ENCODE assay signal across 8 cellular contexts in the genomic region with DNA sequence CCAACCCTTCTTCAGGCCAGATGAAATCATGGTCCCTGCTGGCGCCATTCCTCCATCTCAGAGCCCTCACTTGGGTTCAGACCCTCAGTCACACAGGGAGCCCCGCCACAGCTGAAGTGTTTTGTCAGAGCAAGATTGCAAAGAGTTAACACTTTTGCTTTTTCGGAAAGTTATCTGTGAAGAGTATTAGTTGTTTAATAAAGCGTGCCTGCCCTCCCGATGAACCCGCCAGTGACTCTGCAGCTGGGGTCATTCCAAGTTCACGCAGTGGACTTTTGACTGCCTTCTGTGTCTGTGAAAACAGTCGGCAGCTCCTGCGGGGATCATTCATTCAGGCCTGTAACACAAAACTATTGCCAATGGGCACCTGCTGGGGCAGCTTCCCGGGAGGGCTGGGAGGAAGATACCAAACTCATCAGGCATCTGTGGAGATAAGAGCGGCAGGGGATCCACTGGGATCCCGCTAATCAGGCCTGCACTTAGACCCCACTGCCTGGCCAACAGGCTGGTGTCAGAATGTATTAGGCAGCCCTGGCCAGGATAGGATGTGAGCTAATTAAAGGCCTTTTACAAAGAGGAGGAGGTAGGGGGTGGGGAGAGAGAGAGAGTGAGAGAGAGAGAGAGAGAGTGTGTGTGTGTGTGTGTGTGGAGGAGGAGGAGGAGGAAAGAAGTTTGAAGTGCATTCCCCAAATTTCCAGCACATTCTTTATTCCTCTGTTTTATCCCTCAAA.
DNase-seq lines count a peak whose midpoint lies in the region; ATAC-seq, FAIRE-seq and TF ChIP-seq lines count a peak whose summit lies in the region.

No MANE protein-coding gene starts in this region.

- POLR2A ChIA-PET in IMR-90 (lab: Charles Lee; ENCODE audit: unreplicated experiment): no interaction called here

- no peaks in the 10 kb centered on the region for H3K27me3 Mint-ChIP-seq in activated T-helper 2 cell treated with anti-CD3 and anti-CD28 coated beads, Interferon-gamma antibody, Interleukin-2, Interleukin-4, amounts not matched to agents 10 μg/mL and 5 μg/mL and 100 μg/mL, durations not matched to agents 14 hours and 24 hours and 36 hours (ENCODE audit: low read depth)

- 0 out of 2 replicates have a peak overlapping the region, but pooled peaks have one; percentile 0 for H2AK5ac ChIP-seq in IMR-90 (ENCODE audit: low read depth, low read length)

- H3K79me1 ChIP-seq in IMR-90 (ENCODE audit: low read depth in 1 of 2, low read length in 2 of 2): peaks cover 9 to 16% of the 10 kb centered on the region in 2 experiments; a peak in 3 of 4 replicates

- no peak overlapping the region for H3K4me2 ChIP-seq in IMR-90 (ENCODE audit: low read depth, low read length)

- peaks cover 9% of the 10 kb centered on the region; the same call in 1 of the 2 replicates for H3K9me1 ChIP-seq in IMR-90 (ENCODE audit: insufficient read depth, low read length)

- peaks cover 13% of the 10 kb centered on the region for H3K9me3 Mint-ChIP-seq in activated T-helper 2 cell treated with anti-CD3 and anti-CD28 coated beads, Interferon-gamma antibody, Interleukin-2, Interleukin-4, amounts not matched to agents 10 μg/mL and 5 μg/mL and 100 μg/mL, durations not matched to agents 14 hours and 24 hours and 36 hours

- H2BK20ac ChIP-seq in IMR-90 (ENCODE audit: low read depth, low read length): no peak overlapping the region

- peak overlapping the region; percentile 56 for H3K27ac Mint-ChIP-seq in activated T-helper 2 cell treated with anti-CD3 and anti-CD28 coated beads, Interferon-gamma antibody, Interleukin-2, Interleukin-4, amounts not matched to agents 10 μg/mL and 5 μg/mL and 100 μg/mL, durations not matched to agents 14 hours and 24 hours and 36 hours

- no peak overlapping the region for H3K56ac ChIP-seq in IMR-90 (ENCODE audit: extremely low read depth, insufficient read depth, low read length)

- dilution Hi-C loops in IMR-90 (cut with HindIII; ENCODE audit: low sequenced_read_pairs, unreplicated experiment): no loop called here

- H4K8ac ChIP-seq in IMR-90 (ENCODE audit: low read depth in 2 of 2, low read length in 2 of 2): no peak overlapping the region

- no peak overlapping the region for H2AFZ ChIP-seq in IMR-90 (replicated peaks; ENCODE audit: low read length, poor library complexity)

- H3K27ac ChIP-seq in IMR-90 (ENCODE audit: insufficient read depth, low read length) (peak overlapping the region; percentile 27; the same call in 1 of the 2 replicates), spleen (peak overlapping the region in 7 of 8 donors; percentile 39 to 84 (median 71))

- H3K36me3 ChIP-seq in IMR-90 (ENCODE audit: control insufficient read depth, insufficient read depth, low read length): no peaks in the 10 kb centered on the region
- peaks cover 0 to 69% (median 0%) of the 10 kb centered on the region in 6 donors for H3K36me3 ChIP-seq in spleen

- no peak overlapping the region for H2AK9ac ChIP-seq in IMR-90 (replicated peaks; ENCODE audit: low read depth, low read length, poor library complexity)

- H3K4me1 ChIP-seq in IMR-90 (ENCODE audit: control insufficient read depth, insufficient read depth, low read length) (peaks cover 25% of the 10 kb centered on the region), spleen (peaks cover 35 to 62% (median 42%) of the 10 kb centered on the region in 6 donors)

- peaks cover 33% of the 10 kb centered on the region for H3K36me3 Mint-ChIP-seq in activated T-helper 2 cell treated with anti-CD3 and anti-CD28 coated beads, Interferon-gamma antibody, Interleukin-2, Interleukin-4, amounts not matched to agents 10 μg/mL and 5 μg/mL and 100 μg/mL, durations not matched to agents 14 hours and 24 hours and 36 hours (ENCODE audit: low read depth)

- H3K9me3 ChIP-seq in IMR-90 (ENCODE audit: control insufficient read depth, insufficient read depth, low read length) (no peaks in the 10 kb centered on the region), spleen (no peaks in the 10 kb centered on the region)

- no TSS peak for BruUV-seq in IMR-90 (replicated peaks; lab: Mats Ljungman, UMichigan)

- TF ChIP-seq RAD21 in IMR-90 (IDR thresholded peaks at IDR 0.05; ENCODE audit: low read length): no peak

- no peak overlapping the region for H3K18ac ChIP-seq in IMR-90 (ENCODE audit: low read depth, low read length)

- H3K14ac ChIP-seq in IMR-90 (replicated peaks; ENCODE audit: low read depth, low read length): no peak overlapping the region

- H3K27me3 ChIP-seq in IMR-90 (ENCODE audit: control insufficient read depth, insufficient read depth, low read length) (no peaks in the 10 kb centered on the region), spleen (replicated peaks in 1 of 7) (no peaks in the 10 kb centered on the region)

- FAIRE-seq in frontal cortex (lab: Jason Lieb, UNC): no peak

- no peak overlapping the region for H2BK120ac ChIP-seq in IMR-90 (ENCODE audit: low read depth, low read length)

- H2BK5ac ChIP-seq in IMR-90 (ENCODE audit: low read depth, low read length, poor library complexity, severe bottlenecking): no peak overlapping the region

- no peak overlapping the region for H3K4me3 Mint-ChIP-seq in activated T-helper 2 cell treated with anti-CD3 and anti-CD28 coated beads, Interferon-gamma antibody, Interleukin-2, Interleukin-4, amounts not matched to agents 10 μg/mL and 5 μg/mL and 100 μg/mL, durations not matched to agents 14 hours and 24 hours and 36 hours (ENCODE audit: low read depth)

- H4K91ac ChIP-seq in IMR-90 (ENCODE audit: insufficient read depth, low read depth, low read length): peak overlapping the region; percentile 6; the same call in 1 of the 2 replicates

- no peak overlapping the region for H3K4me3 ChIP-seq in IMR-90 (ENCODE audit: insufficient read depth, low read depth, low read length)
- H3K4me3 ChIP-seq in spleen: no peak overlapping the region

- WGBS in IMR-90 (ENCODE audit: extremely low coverage in 2 of 2, insufficient read length in 1 of 2), 2 experiments: 13% methylated on average over 9 of the region's 12 CpGs; no CpG with 5 or more reads in 1 of the 2 experiments
- WGBS in spleen, 5 donors: 79 to 86% (median 80%) methylated on average over 12 of the region's 12 CpGs

- ATAC-seq in IMR-90 (ENCODE audit: low read depth) (peak; percentile 42), GM21447 (IDR thresholded peaks at IDR 0.05; ENCODE audit: unreplicated experiment) (no peak)

- H3K4me1 Mint-ChIP-seq in activated T-helper 2 cell treated with anti-CD3 and anti-CD28 coated beads, Interferon-gamma antibody, Interleukin-2, Interleukin-4, amounts not matched to agents 10 μg/mL and 5 μg/mL and 100 μg/mL, durations not matched to agents 14 hours and 24 hours and 36 hours (ENCODE audit: low read depth): peaks cover 54% of the 10 kb centered on the region

- in situ Hi-C loops in IMR-90 (cut with MboI; ENCODE audit: low sequenced_read_pairs): no loop called here

- no peaks in the 10 kb centered on the region for H4K20me1 ChIP-seq in IMR-90 (ENCODE audit: insufficient read depth, low read length)

- H2BK15ac ChIP-seq in IMR-90 (ENCODE audit: low read depth, low read length): no peak overlapping the region

- TF ChIP-seq CTCF in IMR-90 (conservative IDR thresholded peaks at IDR 0.05; ENCODE audit: low read depth, low read length): no peak
- no peak for TF ChIP-seq CTCF in spleen (IDR thresholded peaks at IDR 0.05 in 8 of 11, conservative IDR thresholded peaks at IDR 0.05 in 3 of 11)

- no peak overlapping the region for H3K23ac ChIP-seq in IMR-90 (ENCODE audit: low read depth, low read length)

- no peak overlapping the region for H4K5ac ChIP-seq in IMR-90 (ENCODE audit: low read depth, low read length)

- peak; percentile 67 for DNase-seq in IMR-90
- DNase-seq in activated T-helper 2 cell treated with anti-CD3 and anti-CD28 coated beads, Interferon-gamma antibody, Interleukin-2, Interleukin-4, amounts not matched to agents 10 μg/mL and 5 μg/mL and 100 μg/mL, durations not matched to agents 14 hours and 24 hours and 36 hours (ENCODE audit: low spot score): no peak
- peak; percentile 29 for DNase-seq in iPS-NIHi11 (ENCODE audit: low spot score)
- no peak for DNase-seq in spleen
- no peak for DNase-seq in frontal cortex (ENCODE audit: low spot score in 2 of 2)
- DNase-seq in germinal center (ENCODE audit: low spot score): no peak
- no peak for DNase-seq in cortex of kidney (lab: John Stamatoyannopoulos, UW)

- no peak overlapping the region for H3K9ac ChIP-seq in IMR-90 (ENCODE audit: low read depth, low read length)

- TF ChIP-seq POLR2A in IMR-90 (IDR thresholded peaks at IDR 0.05; ENCODE audit: low read depth, low read length) (no peak), spleen (IDR thresholded peaks at IDR 0.05) (no peak)

- CTCF ChIA-PET in IMR-90 (lab: Yijun Ruan, JAX): interaction anchor here (1.3 kb wide), 1 partner anchor 26 kb away, joined by 4 read pairs; no protein-coding TSS in a partner anchor

- H3K4ac ChIP-seq in IMR-90 (ENCODE audit: low read depth, low read length): peak overlapping the region; percentile 18

- intact Hi-C loops in IMR-90 (cut with micrococcal nuclease): no loop called here
- intact Hi-C loops in activated T-helper 2 cell treated with anti-CD3 and anti-CD28 coated beads, Interferon-gamma antibody, Interleukin-2, Interleukin-4, amounts not matched to agents 10 μg/mL and 5 μg/mL and 100 μg/mL, durations not matched to agents 14 hours and 24 hours and 36 hours (cut with micrococcal nuclease): loop anchor here (1.0 to 10.0 kb wide), 10 partner anchors 16 to 369 kb away; a partner anchor contains a TSS
- intact Hi-C loops in spleen (cut with DNase I; ENCODE audit: low total_unique reads): no loop called here

TF ChIP-seq in IMR-90, 13 proteins besides CTCF, POLR2A, EP300 and RAD21:
- TF ChIP-seq, protein P1, sequence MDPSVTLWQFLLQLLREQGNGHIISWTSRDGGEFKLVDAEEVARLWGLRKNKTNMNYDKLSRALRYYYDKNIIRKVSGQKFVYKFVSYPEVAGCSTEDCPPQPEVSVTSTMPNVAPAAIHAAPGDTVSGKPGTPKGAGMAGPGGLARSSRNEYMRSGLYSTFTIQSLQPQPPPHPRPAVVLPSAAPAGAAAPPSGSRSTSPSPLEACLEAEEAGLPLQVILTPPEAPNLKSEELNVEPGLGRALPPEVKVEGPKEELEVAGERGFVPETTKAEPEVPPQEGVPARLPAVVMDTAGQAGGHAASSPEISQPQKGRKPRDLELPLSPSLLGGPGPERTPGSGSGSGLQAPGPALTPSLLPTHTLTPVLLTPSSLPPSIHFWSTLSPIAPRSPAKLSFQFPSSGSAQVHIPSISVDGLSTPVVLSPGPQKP (IDR thresholded peaks at IDR 0.05; ENCODE audit: borderline replicate concordance, low read depth, low read length): no peak
- TF ChIP-seq SMC3 (IDR thresholded peaks at IDR 0.05; ENCODE audit: low read depth, low read length) (no peak), MAZ (IDR thresholded peaks at IDR 0.05; ENCODE audit: borderline replicate concordance, low read depth, low read length) (0 out of 2 replicates have a peak, but pooled peaks have one; percentile 19), BHLHE40 (IDR thresholded peaks at IDR 0.05; ENCODE audit: low read depth, low read length) (0 out of 2 replicates have a peak, but pooled peaks have one; percentile 34)

Comparison
In these comparisons a context has a peak if more than half of its experiments do, and no peak if none do; other contexts are left out.
1. DNase-seq: peak in IMR-90 (single experiment) and iPS-NIHi11 (single experiment); none in activated T-helper 2 cell treated with anti-CD3 and anti-CD28 coated beads, Interferon-gamma antibody, Interleukin-2, Interleukin-4, amounts not matched to agents 10 μg/mL and 5 μg/mL and 100 μg/mL, durations not matched to agents 14 hours and 24 hours and 36 hours (single experiment), spleen (single experiment), frontal cortex (0 of 2), germinal center (single experiment) and cortex of kidney (single experiment).